ENCODE assay signal across 8 cellular contexts in the genomic region with DNA sequence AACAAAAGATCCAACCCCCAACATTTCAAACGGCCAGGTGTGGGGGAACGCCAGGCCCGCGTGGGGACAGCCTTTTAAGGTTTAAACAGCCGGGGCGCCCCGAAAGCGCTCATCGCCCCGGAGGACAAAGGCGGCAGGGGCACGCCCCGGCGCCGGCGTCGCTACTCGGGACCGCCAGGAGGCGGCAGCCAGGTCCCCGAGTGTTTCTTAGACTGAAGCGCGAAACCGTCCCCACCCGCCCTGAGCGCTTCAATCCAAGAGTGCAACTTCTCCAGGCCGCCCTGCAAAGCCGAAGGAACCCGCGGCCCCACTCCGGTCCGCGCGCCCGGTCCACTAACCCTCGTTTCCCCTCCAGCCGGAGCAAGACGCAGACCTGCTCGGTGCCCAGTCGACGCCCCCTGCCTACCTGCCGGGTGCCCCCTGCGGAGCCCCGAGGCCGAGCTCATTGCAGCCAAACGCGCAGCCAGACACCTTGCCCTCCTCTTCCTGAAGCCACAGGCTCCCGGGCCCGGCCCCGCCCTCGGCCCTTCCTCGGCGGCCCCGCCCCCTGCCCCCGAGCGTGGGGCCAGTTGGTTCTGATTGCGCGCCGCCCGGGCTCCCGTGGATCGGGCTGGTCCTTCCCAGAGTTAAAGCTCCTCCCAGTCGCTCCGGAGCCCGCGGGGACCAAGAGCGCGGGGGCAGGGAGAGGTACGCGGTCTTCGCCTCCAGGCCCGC. TPM values are rescaled to one million over a fixed set of nuclear protein-coding genes. Genes with fewer than 3 reads are reported as not detected.
DNase-seq lines count a peak whose midpoint lies in the region; ATAC-seq and TF ChIP-seq lines count a peak whose summit lies in the region.

CASP6 (minus strand) TSS at position 496 of the 714 bp plus-strand sequence; CDS start at position 446, 50 bp downstream.

- H3K36me3 ChIP-seq in ectodermal cell (ENCODE audit: control insufficient read depth, insufficient read depth, low read length): no peaks in the 10 kb centered on the region
- peaks cover 3% of the 10 kb centered on the region for H3K36me3 ChIP-seq in lower lobe of right lung

- intact Hi-C loops in CD4-positive, alpha-beta T cell (cut with DNase I, micrococcal nuclease): loop anchor here (1.0 to 10.0 kb wide), 6 partner anchors 112 to 271 kb away; partner anchors contain the start of genes GAR1 (in 1 of the 2), MCUB (in 1 of the 2) and SEC24B (in 1 of the 2)
- intact Hi-C loops in lower lobe of right lung (cut with DNase I): no loop called here

- peaks cover 36% of the 10 kb centered on the region for H3K36me3 Mint-ChIP-seq in CD4-positive, alpha-beta T cell (ENCODE audit: low read depth)

- H3K27ac Mint-ChIP-seq in CD4-positive, alpha-beta T cell: peak within 1 kb of the TSS; percentile 96

- no peaks in the 10 kb centered on the region for H3K27me3 ChIP-seq in CD4-positive, alpha-beta T cell (ENCODE audit: control insufficient read depth, insufficient read depth, low read length)
- no peaks in the 10 kb centered on the region for H3K27me3 ChIP-seq in ectodermal cell (ENCODE audit: control insufficient read depth, insufficient read depth, low read length, poor library complexity, severe bottlenecking)
- no peaks in the 10 kb centered on the region for H3K27me3 ChIP-seq in lower lobe of right lung (ENCODE audit: low read depth)

- CTCF ChIA-PET in CD4-positive, alpha-beta T cell (lab: Charles Lee): interaction anchor here (0.6 to 2.0 kb wide), 10 partner anchors 12 to 142 kb away, joined by 3 to 13 read pairs (median 3); partner anchors contain the start of gene PLA2G12A

- H3K9me3 ChIP-seq in CD4-positive, alpha-beta T cell (ENCODE audit: control insufficient read depth, low read length): no peaks in the 10 kb centered on the region
- H3K9me3 ChIP-seq in ectodermal cell (ENCODE audit: control insufficient read depth, low read length): no peaks in the 10 kb centered on the region
- no peaks in the 10 kb centered on the region for H3K9me3 ChIP-seq in lower lobe of right lung

- no peaks in the 10 kb centered on the region for H3K9me3 Mint-ChIP-seq in CD4-positive, alpha-beta T cell

- peak; percentile 90 for ATAC-seq in CD4-positive, alpha-beta T cell (ENCODE audit: poor library complexity)
- ATAC-seq in GM19351 (IDR thresholded peaks at IDR 0.05; ENCODE audit: unreplicated experiment) (peak; percentile 76), HG03520 (IDR thresholded peaks at IDR 0.05; ENCODE audit: unreplicated experiment) (peak; percentile 81), lower lobe of right lung (peak; percentile 97 to 98)

- 0% methylated on average over 72 of the region's 72 CpGs for WGBS in ectodermal cell, 2 experiments

- H3K27me3 Mint-ChIP-seq in CD4-positive, alpha-beta T cell: no peaks in the 10 kb centered on the region

- H3K4me3 Mint-ChIP-seq in CD4-positive, alpha-beta T cell: peak within 1 kb of the TSS; percentile 97

- peak; percentile 62 to 78 (median 68) for DNase-seq in CD4-positive, alpha-beta T cell
- DNase-seq in NCI-H82 (lab: John Stamatoyannopoulos, UW) (peak; percentile 81), lower lobe of right lung (peak; percentile 94)
- DNase-seq in activated CD8-positive, alpha-beta memory T cell treated with anti-CD3 and anti-CD28 coated beads for 1 hour (ENCODE audit: extremely low read depth in 1 of 2, low read depth in 1 of 2): peak; percentile 38 to 63
- peak; percentile 37 to 67 (median 44) for DNase-seq in stimulated activated CD4-positive, alpha-beta T cell treated with anti-CD3 and anti-CD28 coated beads, TNF-alpha, amount 100 ng/mL, for 24 hours (ENCODE audit: low read depth in 3 of 3)

- H3K27ac ChIP-seq in CD4-positive, alpha-beta T cell (ENCODE audit: low read depth, low read length): peak within 1 kb of the TSS; percentile 60
- H3K27ac ChIP-seq in ectodermal cell (ENCODE audit: insufficient read depth, low read depth, low read length, poor library complexity, severe bottlenecking) (peak within 1 kb of the TSS; percentile 91), lower lobe of right lung (peak within 1 kb of the TSS; percentile 81)

- H3K4me1 ChIP-seq in ectodermal cell (ENCODE audit: control insufficient read depth, insufficient read depth, low read length) (peaks cover 12% of the 10 kb centered on the region), lower lobe of right lung (peaks cover 22% of the 10 kb centered on the region)

- peaks cover 50% of the 10 kb centered on the region for H3K4me1 Mint-ChIP-seq in CD4-positive, alpha-beta T cell (ENCODE audit: low read depth)

- POLR2A ChIA-PET in CD4-positive, alpha-beta T cell (lab: Charles Lee): interaction anchor here (0.7 to 8.2 kb wide), 11 partner anchors 12 to 1983 kb away, joined by 3 to 46 read pairs (median 4); partner anchors contain the start of genes MCUB and PAPSS1

- H3K4me3 ChIP-seq in ectodermal cell (ENCODE audit: insufficient read depth, low read depth, low read length): peak within 1 kb of the TSS; percentile 48
- peak within 1 kb of the TSS; percentile 77 for H3K4me3 ChIP-seq in lower lobe of right lung

- TF ChIP-seq CTCF in CD4-positive, alpha-beta T cell (IDR thresholded peaks at IDR 0.05): peak; percentile 78
- peak; percentile 79 for TF ChIP-seq CTCF in lower lobe of right lung (IDR thresholded peaks at IDR 0.05)

RNA-seq across cellular contexts. Expression of gene CASP6, which starts in this region (rescaled TPM):
- total RNA-seq in CD4-positive, alpha-beta T cell: 1 to 10 TPM; 5.4 to 5.5 TPM
- 39.2 TPM for polyA plus RNA-seq in ectodermal cell (2013, experiment 1 of 4)
- 41.5 TPM for polyA plus RNA-seq in ectodermal cell (2013, experiment 2 of 4)
- polyA plus RNA-seq in ectodermal cell (2013, experiment 3 of 4): 32.4 TPM
- 29.2 TPM for polyA plus RNA-seq in ectodermal cell (2013, experiment 4 of 4)
- total RNA-seq in lower lobe of right lung: 22.5 TPM

Comparison
In these comparisons a context has a peak if more than half of its experiments do, and no peak if none do; other contexts are left out.
1. Peak in every context shown above with its lines: DNase-seq, ATAC-seq, H3K4me3 ChIP-seq and H3K27ac ChIP-seq.
2. DNase-seq: peak in every context shown above with its lines; median percentile 94 in lower lobe of right lung; 81 in NCI-H82; 68 in CD4-positive, alpha-beta T cell; 50 in activated CD8-positive, alpha-beta memory T cell treated with anti-CD3 and anti-CD28 coated beads for 1 hour; 44 in stimulated activated CD4-positive, alpha-beta T cell treated with anti-CD3 and anti-CD28 coated beads, TNF-alpha, amount 100 ng/mL, for 24 hours.